Comparison of ENCODE assay signal across 8 cellular contexts in the genomic region with DNA sequence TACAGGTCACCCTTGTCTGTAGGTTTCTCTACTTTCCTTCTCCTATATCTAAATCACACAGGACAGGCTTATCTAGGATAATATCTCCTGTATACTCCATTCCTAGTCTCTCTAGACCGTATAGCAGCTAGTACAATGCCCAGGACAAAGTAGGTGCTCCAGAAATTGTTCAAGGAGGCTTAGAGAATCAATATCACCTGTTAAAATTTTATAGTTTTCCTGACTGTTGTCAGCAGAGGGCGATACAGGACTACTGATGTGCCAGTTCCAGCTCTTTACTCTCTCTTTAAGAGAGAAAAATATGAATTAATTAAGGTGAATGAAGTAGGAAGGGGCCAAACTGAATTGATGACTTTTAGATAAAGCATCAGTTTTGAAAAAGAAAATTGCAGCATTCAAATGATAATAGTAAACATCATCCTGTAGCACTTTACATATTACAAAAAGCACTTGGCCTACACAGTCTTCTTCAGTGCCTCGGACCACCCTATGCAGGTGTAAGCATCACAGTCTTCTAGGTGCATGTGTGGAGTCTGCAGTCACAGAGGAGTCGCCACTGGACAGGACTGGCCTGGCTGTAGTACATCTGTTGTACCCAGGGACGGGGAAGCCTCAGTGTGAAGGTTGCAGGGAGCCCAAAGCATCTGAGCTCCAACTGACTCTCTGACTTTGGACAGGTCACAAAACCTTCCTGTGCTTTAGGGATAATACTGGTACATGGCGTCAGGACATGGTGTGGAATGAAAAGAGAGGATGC.
DNase-seq lines count a peak whose midpoint lies in the region; ATAC-seq and TF ChIP-seq lines count a peak whose summit lies in the region.

No MANE protein-coding gene starts in this region.

- H3K4me2 ChIP-seq in H9 (ENCODE audit: insufficient read depth, insufficient read length, low read length): no peak overlapping the region

- no peak overlapping the region for H2BK12ac ChIP-seq in H9 (ENCODE audit: insufficient read length, low read depth, low read length)

- CTCF ChIA-PET in CD8-positive, alpha-beta T cell (lab: Charles Lee): interaction anchor here (0.6 to 8.0 kb wide), 32 partner anchors 8 to 1195 kb away, joined by 3 to 52 read pairs (median 4); a partner anchor contains a TSS

- no peaks in the 10 kb centered on the region for H3K23me2 ChIP-seq in H9 (ENCODE audit: insufficient read length, low read depth, low read length, poor library complexity, severe bottlenecking)

- H3K36me3 ChIP-seq in CD8-positive, alpha-beta T cell (ENCODE audit: insufficient read depth, low read length): no peaks in the 10 kb centered on the region

- peak; percentile 76 for TF ChIP-seq CTCF in CD8-positive, alpha-beta T cell (IDR thresholded peaks at IDR 0.05)
- TF ChIP-seq CTCF in H9 (conservative IDR thresholded peaks at IDR 0.05): peak; percentile 88

- no peak overlapping the region for H2AK5ac ChIP-seq in H9 (ENCODE audit: insufficient read length, low read length)

- H3K79me2 ChIP-seq in H9 (ENCODE audit: insufficient read depth, low read length): no peaks in the 10 kb centered on the region

- H3K9me3 Mint-ChIP-seq in CD8-positive, alpha-beta T cell: no peaks in the 10 kb centered on the region
- H3K9me3 Mint-ChIP-seq in H9: no peaks in the 10 kb centered on the region
- no peaks in the 10 kb centered on the region for H3K9me3 Mint-ChIP-seq in activated naive CD8-positive, alpha-beta T cell treated with anti-CD3 and anti-CD28 coated beads for 36 hours

- H3T11ph ChIP-seq in H9 (ENCODE audit: low read length): no peak overlapping the region

- H3K4me1 Mint-ChIP-seq in CD8-positive, alpha-beta T cell (ENCODE audit: low read depth): no peaks in the 10 kb centered on the region
- peaks cover 0 to 3% of the 10 kb centered on the region in 2 experiments; a peak in 1 of 4 replicates for H3K4me1 Mint-ChIP-seq in H9
- peaks cover 20% of the 10 kb centered on the region for H3K4me1 Mint-ChIP-seq in activated naive CD8-positive, alpha-beta T cell treated with anti-CD3 and anti-CD28 coated beads for 36 hours

- H3K23ac ChIP-seq in H9 (ENCODE audit: insufficient read length, low read depth, low read length): no peak overlapping the region

- H3K4me3 Mint-ChIP-seq in CD8-positive, alpha-beta T cell: no peak overlapping the region
- no peak overlapping the region for H3K4me3 Mint-ChIP-seq in H9
- no peak overlapping the region for H3K4me3 Mint-ChIP-seq in activated naive CD8-positive, alpha-beta T cell treated with anti-CD3 and anti-CD28 coated beads for 36 hours

- no peak overlapping the region for H2AFZ ChIP-seq in H9 (ENCODE audit: low read length)

- no peak overlapping the region for H3K4ac ChIP-seq in H9 (ENCODE audit: low read depth, low read length)

- no peak overlapping the region for H3K27ac Mint-ChIP-seq in CD8-positive, alpha-beta T cell
- no peak overlapping the region for H3K27ac Mint-ChIP-seq in H9
- no peak overlapping the region for H3K27ac Mint-ChIP-seq in activated naive CD8-positive, alpha-beta T cell treated with anti-CD3 and anti-CD28 coated beads for 36 hours

- no peak overlapping the region for H3K9ac ChIP-seq in H9 (ENCODE audit: extremely low read depth, insufficient read length, low read length)

- H3K36me3 Mint-ChIP-seq in CD8-positive, alpha-beta T cell: no peaks in the 10 kb centered on the region
- H3K36me3 Mint-ChIP-seq in H9 (ENCODE audit: insufficient read depth in 1 of 3, low read depth in 3 of 3): no peaks in the 10 kb centered on the region
- H3K36me3 Mint-ChIP-seq in activated naive CD8-positive, alpha-beta T cell treated with anti-CD3 and anti-CD28 coated beads for 36 hours: no peaks in the 10 kb centered on the region

- H3K4me3 ChIP-seq in CD8-positive, alpha-beta T cell (ENCODE audit: low read depth, low read length): no peak overlapping the region
- H3K4me3 ChIP-seq in right cardiac atrium (ENCODE audit: low read length): no peak overlapping the region

- no peaks in the 10 kb centered on the region for H3K9me3 ChIP-seq in CD8-positive, alpha-beta T cell (ENCODE audit: low read length)
- H3K9me3 ChIP-seq in H9 (ENCODE audit: control insufficient read depth, low read depth, low read length) (no peaks in the 10 kb centered on the region), right cardiac atrium (ENCODE audit: control insufficient read depth, low read length) (no peaks in the 10 kb centered on the region)

- no peak overlapping the region for H2BK5ac ChIP-seq in H9 (ENCODE audit: insufficient read length, low read length)

- H2BK120ac ChIP-seq in H9 (ENCODE audit: low read depth, low read length, poor library complexity, severe bottlenecking): no peak overlapping the region

- no peaks in the 10 kb centered on the region for H3K4me1 ChIP-seq in CD8-positive, alpha-beta T cell (ENCODE audit: insufficient read depth, low read length)
- H3K4me1 ChIP-seq in H9 (ENCODE audit: insufficient read depth, low read length) (no peaks in the 10 kb centered on the region), right cardiac atrium (ENCODE audit: control insufficient read depth, insufficient read depth, low read length) (no peaks in the 10 kb centered on the region)

- no peak overlapping the region for H3K27ac ChIP-seq in CD8-positive, alpha-beta T cell (ENCODE audit: low read depth, low read length)
- no peak overlapping the region for H3K27ac ChIP-seq in H9 (ENCODE audit: insufficient read length, low read depth, low read length)
- H3K27ac ChIP-seq in right cardiac atrium (ENCODE audit: low read length): no peak overlapping the region

- no peaks in the 10 kb centered on the region for H3K27me3 Mint-ChIP-seq in CD8-positive, alpha-beta T cell (ENCODE audit: low read depth)
- no peaks in the 10 kb centered on the region; the same call in 1 of the 2 replicates for H3K27me3 Mint-ChIP-seq in H9 (ENCODE audit: low read depth)
- no peaks in the 10 kb centered on the region for H3K27me3 Mint-ChIP-seq in activated naive CD8-positive, alpha-beta T cell treated with anti-CD3 and anti-CD28 coated beads for 36 hours

- no peaks in the 10 kb centered on the region for H3K79me1 ChIP-seq in H9 (ENCODE audit: insufficient read depth, low read depth, low read length, poor library complexity, severe bottlenecking)

- no peak overlapping the region for H3K14ac ChIP-seq in H9 (ENCODE audit: insufficient read depth, low read length)

- H4K8ac ChIP-seq in H9 (replicated peaks; ENCODE audit: insufficient read length, low read depth, low read length): no peak overlapping the region

- H2BK20ac ChIP-seq in H9 (ENCODE audit: low read depth, low read length, poor library complexity, severe bottlenecking): no peak overlapping the region

- H3K18ac ChIP-seq in H9 (ENCODE audit: insufficient read length, low read depth, low read length): no peak overlapping the region

- ATAC-seq in CD8-positive, alpha-beta T cell: peak; percentile 48
- ATAC-seq in right cardiac atrium: peak; percentile 44 to 60
- no peak for ATAC-seq in GM21529 (IDR thresholded peaks at IDR 0.05; ENCODE audit: unreplicated experiment)
- ATAC-seq in GM19035 (IDR thresholded peaks at IDR 0.05; ENCODE audit: unreplicated experiment): no peak

- POLR2A ChIA-PET in CD8-positive, alpha-beta T cell (lab: Charles Lee): interaction anchor here (1.6 kb wide), 1 partner anchor 247 kb away, joined by 8 read pairs; a partner anchor contains a TSS

- no peak overlapping the region for H3K56ac ChIP-seq in H9 (ENCODE audit: insufficient read length, low read depth, low read length)

- H4K5ac ChIP-seq in H9 (ENCODE audit: insufficient read length, low read depth, low read length): no peak overlapping the region

- WGBS in H9 (ENCODE audit: extremely low coverage, insufficient read length, low lambda C conversion rate): no CpG with 5 or more reads among the region's 6 CpGs
- 41% methylated on average over 6 of the region's 6 CpGs for WGBS in right cardiac atrium

- DNase-seq in CD8-positive, alpha-beta T cell: peak in 4 of 7 experiments; percentile 5 to 44 (median 24)
- DNase-seq in H9: no peak
- peak; percentile 53 for DNase-seq in NCI-H748 (lab: John Stamatoyannopoulos, UW; ENCODE audit: unreplicated experiment)
- peak; percentile 28 for DNase-seq in activated naive CD8-positive, alpha-beta T cell treated with anti-CD3 and anti-CD28 coated beads for 36 hours
- DNase-seq in right cardiac atrium: no peak
- DNase-seq in stimulated activated CD4-positive, alpha-beta T cell treated with anti-CD3 and anti-CD28 coated beads, Interleukin-4, amount 100 ng/mL, for 1 hour: peak; percentile 11

- no peak overlapping the region for H2BK15ac ChIP-seq in H9 (ENCODE audit: low read depth, low read length)

- H4K20me1 ChIP-seq in H9 (ENCODE audit: control insufficient read depth, insufficient read depth, insufficient read length): no peaks in the 10 kb centered on the region

- H4K91ac ChIP-seq in H9 (ENCODE audit: insufficient read length, low read depth, low read length): no peak overlapping the region

- intact Hi-C loops in CD8-positive, alpha-beta T cell (cut with DNase I, micrococcal nuclease): loop anchor here (1.0 to 10.0 kb wide), 8 partner anchors 181 to 1241 kb away; a partner anchor contains a TSS
- intact Hi-C loops in right cardiac atrium (cut with DNase I): loop anchor here in 3 of 4 donors (5.0 to 10.0 kb wide), 6 partner anchors 251 to 911 kb away; a partner anchor contains a TSS

- H3K27me3 ChIP-seq in CD8-positive, alpha-beta T cell (ENCODE audit: insufficient read depth, low read length): no peaks in the 10 kb centered on the region
- no peaks in the 10 kb centered on the region for H3K27me3 ChIP-seq in H9 (ENCODE audit: insufficient read depth, low read length)
- no peaks in the 10 kb centered on the region for H3K27me3 ChIP-seq in right cardiac atrium (ENCODE audit: control insufficient read depth, insufficient read depth)

Comparison
In these comparisons a context has a peak if more than half of its experiments do, and no peak if none do; other contexts are left out.
1. ATAC-seq: peak in CD8-positive, alpha-beta T cell (single experiment) and right cardiac atrium (2 of 2); none in GM21529 (single experiment) and GM19035 (single experiment).
2. DNase-seq: peak in CD8-positive, alpha-beta T cell (4 of 7), NCI-H748 (single experiment), activated naive CD8-positive, alpha-beta T cell treated with anti-CD3 and anti-CD28 coated beads for 36 hours (single experiment) and stimulated activated CD4-positive, alpha-beta T cell treated with anti-CD3 and anti-CD28 coated beads, Interleukin-4, amount 100 ng/mL, for 1 hour (single experiment); none in H9 (single experiment) and right cardiac atrium (0 of 3).